Comparison of ENCODE assay signal across 8 cellular contexts in the genomic region with DNA sequence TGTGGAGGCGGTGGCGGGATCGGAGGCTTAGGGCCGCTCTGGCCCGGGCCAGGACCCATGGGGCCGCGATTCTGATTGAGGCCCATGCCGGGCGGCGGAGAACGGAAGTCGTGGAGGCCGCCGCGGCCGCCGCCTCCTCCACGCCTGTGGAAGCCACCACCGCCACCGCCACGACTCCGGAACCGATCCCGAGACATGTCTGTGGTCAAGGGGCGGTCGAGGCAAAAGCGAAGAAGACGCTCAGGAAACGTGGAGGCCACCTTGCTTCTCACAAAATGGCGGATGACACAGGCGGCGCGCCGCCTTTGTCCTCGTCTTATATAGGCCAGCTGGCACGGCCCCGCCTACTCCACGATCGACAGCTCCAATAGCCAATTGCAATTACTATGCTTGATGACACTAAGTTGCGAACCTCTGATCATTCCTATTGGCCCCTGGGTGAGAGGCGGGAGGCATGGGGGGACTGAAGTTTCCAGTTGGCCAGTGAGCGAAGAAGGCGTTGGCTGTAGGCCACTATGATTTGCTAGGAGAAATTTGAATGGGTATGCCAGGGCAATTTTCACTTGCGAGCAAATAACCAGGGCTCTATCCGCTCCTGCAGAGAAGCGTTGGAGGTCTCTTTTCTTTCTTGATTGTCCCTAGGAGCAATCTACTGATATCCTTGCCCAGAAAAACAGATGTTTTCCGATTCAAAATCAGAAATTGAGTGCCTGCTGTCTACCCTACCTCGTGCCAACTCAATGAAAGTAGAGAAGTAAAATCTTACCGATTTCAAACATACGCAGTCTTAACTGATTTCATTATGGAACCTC. TPM values are rescaled to one million over a fixed set of nuclear protein-coding genes. Genes with fewer than 3 reads are reported as not detected.
DNase-seq lines count a peak whose midpoint lies in the region; ATAC-seq lines count a peak whose summit lies in the region.

A gene with protein sequence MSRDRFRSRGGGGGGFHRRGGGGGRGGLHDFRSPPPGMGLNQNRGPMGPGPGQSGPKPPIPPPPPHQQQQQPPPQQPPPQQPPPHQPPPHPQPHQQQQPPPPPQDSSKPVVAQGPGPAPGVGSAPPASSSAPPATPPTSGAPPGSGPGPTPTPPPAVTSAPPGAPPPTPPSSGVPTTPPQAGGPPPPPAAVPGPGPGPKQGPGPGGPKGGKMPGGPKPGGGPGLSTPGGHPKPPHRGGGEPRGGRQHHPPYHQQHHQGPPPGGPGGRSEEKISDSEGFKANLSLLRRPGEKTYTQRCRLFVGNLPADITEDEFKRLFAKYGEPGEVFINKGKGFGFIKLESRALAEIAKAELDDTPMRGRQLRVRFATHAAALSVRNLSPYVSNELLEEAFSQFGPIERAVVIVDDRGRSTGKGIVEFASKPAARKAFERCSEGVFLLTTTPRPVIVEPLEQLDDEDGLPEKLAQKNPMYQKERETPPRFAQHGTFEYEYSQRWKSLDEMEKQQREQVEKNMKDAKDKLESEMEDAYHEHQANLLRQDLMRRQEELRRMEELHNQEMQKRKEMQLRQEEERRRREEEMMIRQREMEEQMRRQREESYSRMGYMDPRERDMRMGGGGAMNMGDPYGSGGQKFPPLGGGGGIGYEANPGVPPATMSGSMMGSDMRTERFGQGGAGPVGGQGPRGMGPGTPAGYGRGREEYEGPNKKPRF (minus strand): TSS at position 293 of the 812 bp plus-strand sequence. CDS start 96 bp downstream, at position 197.

- no peaks in the 10 kb centered on the region for H3K9me3 Mint-ChIP-seq in effector memory CD8-positive, alpha-beta T cell

- H3K27me3 Mint-ChIP-seq in effector memory CD8-positive, alpha-beta T cell, result no peaks in the 10 kb centered on the region

- H3K4me1 Mint-ChIP-seq in effector memory CD8-positive, alpha-beta T cell (ENCODE audit: low read depth in 2 of 2), result peaks cover 35 to 38% of the 10 kb centered on the region in 2 donors

- peaks cover 58% of the 10 kb centered on the region for H3K36me3 Mint-ChIP-seq in effector memory CD8-positive, alpha-beta T cell (ENCODE audit: insufficient read depth)

- H3K27ac Mint-ChIP-seq in effector memory CD8-positive, alpha-beta T cell, result peak within 1 kb of the TSS; percentile 96 to 98

- peak; percentile 89 for ATAC-seq in GM21360 (IDR thresholded peaks at IDR 0.05; ENCODE audit: unreplicated experiment)
- ATAC-seq in effector memory CD8-positive, alpha-beta T cell (replicated peaks), result peak; percentile 85

- H3K4me3 Mint-ChIP-seq in effector memory CD8-positive, alpha-beta T cell, result peak within 1 kb of the TSS; percentile 85 to 93

- peak; percentile 100 for DNase-seq in COLO829 (ENCODE audit: low spot score)
- DNase-seq in HT1080 (ENCODE audit: low read depth), result peak; percentile 99
- peak; percentile 99 for DNase-seq in NOMO-1 treated with DMSO at 0.1 percent for 48 hours (lab: John Stamatoyannopoulos, UW; ENCODE audit: unreplicated experiment)
- peak; percentile 95 to 97 for DNase-seq in activated CD8-positive, alpha-beta memory T cell treated with anti-CD3 and anti-CD28 coated beads for 4 hours (ENCODE audit: low read depth in 2 of 2)
- DNase-seq in effector memory CD8-positive, alpha-beta T cell, result peak; percentile 98 to 100 (median 99)
- DNase-seq in medulla oblongata (ENCODE audit: extremely low spot score), result peak; percentile 99
- DNase-seq in stimulated activated CD8-positive, alpha-beta memory T cell treated with anti-CD3 and anti-CD28 coated beads, Interleukin-12 subunit alpha, Interleukin-12 subunit beta, amount 100 ng/mL, for 1 hour (ENCODE audit: low read depth), result peak; percentile 94

RNA-seq across cellular contexts. Expression of the gene that starts here (rescaled TPM):
- 216 and 220 TPM in 2 replicates for total RNA-seq in HT1080 (2014; rRNA removed; shearing (Covaris generic))
- 181 and 228 TPM in 2 replicates for polyA plus RNA-seq in HT1080 (2015; cell fraction: cytosol; rRNA removed)
- polyA plus RNA-seq in HT1080 (2015; cell fraction: nucleus; rRNA removed), result 570 and 591 TPM in 2 replicates

Comparison
In these comparisons a context has a peak if more than half of its experiments do, and no peak if none do; other contexts are left out.
1. Peak in every context shown above with its lines: DNase-seq and ATAC-seq.